In genomic region chr20:39910536-39910935, GRCh38 we compare ENCODE assay signal across 16 cellular contexts.
DNase-seq lines count a peak whose midpoint lies in the region; ATAC-seq lines count a peak whose summit lies in the region.
"Had no signal": no experiment of that assay in that cellular context is flagged by ENCODE, and none has a peak within 500 bp of the region (broad histone marks: within the 10 kb centered on the region; RNA-seq: fewer than 3 reads in every experiment).

No MANE protein-coding gene starts in this region.

- ATAC-seq in HG03469 (IDR thresholded peaks at IDR 0.05; ENCODE audit: unreplicated experiment) (no peak), HG02678 (IDR thresholded peaks at IDR 0.05; ENCODE audit: unreplicated experiment) (no peak), HG02870 (IDR thresholded peaks at IDR 0.05; ENCODE audit: unreplicated experiment) (no peak)

- DNase-seq in RPMI7951 (ENCODE audit: low read depth) (peak; percentile 54), foreskin melanocyte (peak; percentile 75), mucosa of gallbladder (ENCODE audit: low spot score) (peak; percentile 18), superior temporal gyrus (ENCODE audit: extremely low spot score) (peak; percentile 13)
- DNase-seq in stimulated activated naive CD4-positive, alpha-beta T cell treated with Interleukin-2 at 50 U/mL for 16 hours (lab: John Stamatoyannopoulos, UW), result no peak
- DNase-seq: DMS 273 treated with DMSO at 0.1 percent for 48 hours; H7; NCI-H1436; NCI-H2081 treated with DMSO at 0.1 percent for 48 hours; NCI-H226; NCI-H526 treated with DMSO at 0.1 percent for 48 hours; NK-92 treated with Interleukin-12 subunit alpha and Interleukin-12 subunit beta, amount 100 ng/mL, for 24 hours; OCI-M1 had no signal
